8 cellular contexts compared by ENCODE assay signal in genomic region chr7:23181684-23182553, GRCh38. TPM values are rescaled to one million over a fixed set of nuclear protein-coding genes. Genes with fewer than 3 reads are reported as not detected.
A peak's percentile ranks its signal among the peaks of the same experiment; 100 is the strongest.
DNase-seq lines count a peak whose midpoint lies in the region; ATAC-seq and TF ChIP-seq lines count a peak whose summit lies in the region.

Gene NUP42, plus strand, starts transcription at chr7:23182048. Its CDS starts 38 bp downstream, at chr7:23182086.

- peak within 1 kb of the TSS; percentile 87 for H3K27ac ChIP-seq in C4-2B
- peak within 1 kb of the TSS; percentile 89 to 97 for H3K27ac ChIP-seq in left lung

- no peaks in the 10 kb centered on the region for H3K9me3 ChIP-seq in left lung

- intact Hi-C loops in left lung (cut with DNase I): no loop called here

- H3K27me3 ChIP-seq in left lung: no peaks in the 10 kb centered on the region

- H3K4me1 ChIP-seq in left lung: peaks cover 12 to 40% of the 10 kb centered on the region in 2 donors

- peak within 1 kb of the TSS; percentile 87 to 88 for H3K4me3 ChIP-seq in left lung

- no peak for TF ChIP-seq CTCF in C4-2B (conservative IDR thresholded peaks at IDR 0.05)
- TF ChIP-seq CTCF in left lung (IDR thresholded peaks at IDR 0.05): no peak

- ATAC-seq in GM19395 (IDR thresholded peaks at IDR 0.05; ENCODE audit: unreplicated experiment) (peak; percentile 98), HG03565 (IDR thresholded peaks at IDR 0.05; ENCODE audit: unreplicated experiment) (peak; percentile 95), left lung (peak; percentile 97)

- H3K36me3 ChIP-seq in left lung: peaks cover 0 to 17% of the 10 kb centered on the region in 2 donors

- DNase-seq in NCI-H774 (lab: John Stamatoyannopoulos, UW) (peak; percentile 98), dermis blood vessel endothelial cell (peak; percentile 100), left lung (peak; percentile 96 to 98)
- peak; percentile 93 to 94 for DNase-seq in activated CD4-positive, alpha-beta T cell treated with anti-CD3 and anti-CD28 coated beads, Interleukin-2, amount 50 U/mL, for 4 hours
- DNase-seq in stimulated activated CD4-positive, alpha-beta T cell treated with anti-CD3 and anti-CD28 coated beads, Interleukin-2, amount 100 ng/mL, for 48 hours: peak; percentile 93 to 94

RNA-seq across cellular contexts. Expression of gene NUP42, which starts in this region (rescaled TPM):
- 26.2 and 31.5 TPM in 2 replicates for total RNA-seq in dermis blood vessel endothelial cell
- total RNA-seq in left lung: 10 to 100 TPM; 23.3 to 33.6 TPM

Comparison
In these comparisons a context has a peak if more than half of its experiments do, and no peak if none do; other contexts are left out.
1. Peak in every context shown above with its lines: DNase-seq, ATAC-seq, H3K4me3 ChIP-seq and H3K27ac ChIP-seq.